18 cellular contexts compared by ENCODE assay signal in the genomic region with DNA sequence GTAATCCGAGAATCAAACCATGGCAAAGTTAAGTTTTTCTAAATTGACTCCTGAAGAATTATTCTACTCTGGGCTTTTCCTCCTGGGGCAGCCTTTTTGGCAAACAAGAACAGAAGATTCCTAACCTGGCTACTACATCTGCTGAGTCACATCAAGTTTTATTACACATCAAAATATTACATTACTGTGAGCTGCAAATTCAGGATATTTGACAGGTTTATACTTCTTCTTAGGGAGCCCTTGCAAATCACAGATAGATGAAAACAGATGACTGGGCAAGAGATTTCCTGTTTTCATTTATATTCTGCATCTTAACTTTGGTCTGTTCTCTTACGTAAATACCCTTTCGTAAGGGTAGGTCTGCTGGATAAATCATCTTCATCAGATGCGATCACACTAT. TPM values are rescaled to one million over a fixed set of nuclear protein-coding genes. Genes with fewer than 3 reads are reported as not detected.
DNase-seq lines count a peak whose midpoint lies in the region; ATAC-seq and TF ChIP-seq lines count a peak whose summit lies in the region.
"Had no signal": no experiment of that assay in that cellular context is flagged by ENCODE, and none has a peak within 500 bp of the region (broad histone marks: within the 10 kb centered on the region; RNA-seq: fewer than 3 reads in every experiment).

No MANE protein-coding gene starts in this region.

- TF ChIP-seq CTCF in HFFc6 (IDR thresholded peaks at IDR 0.05): no peak
- TF ChIP-seq CTCF in esophagus squamous epithelium (IDR thresholded peaks at IDR 0.05): no peak

- DNase-seq in activated naive CD4-positive, alpha-beta T cell treated with anti-CD3 and anti-CD28 coated beads, Interleukin-2, amount 50 U/mL, for 72 hours (ENCODE audit: low spot score in 2 of 2): no peak
- DNase-seq in activated naive CD4-positive, alpha-beta T cell treated with anti-CD3 and anti-CD28 coated beads, Interleukin-2, amount 50 U/mL, for 16 hours: no peak
- DNase-seq in HFFc6: peak; percentile 36
- peak; percentile 7 for DNase-seq in astrocyte of the hippocampus (ENCODE audit: low read depth, low spot score)
- peak; percentile 50 for DNase-seq in skeletal muscle cell (ENCODE audit: low read depth)
- DNase-seq in esophagus squamous epithelium (lab: John Stamatoyannopoulos, UW): no peak
- DNase-seq: activated CD4-positive, alpha-beta T cell treated with anti-CD3 and anti-CD28 coated beads, Interleukin-2, amount 50 U/mL, for 4 hours; activated T-cell treated with anti-CD3 and anti-CD28 coated beads, Interleukin-2, amount 50 U/mL, for 72 hours; dorsolateral prefrontal cortex; left cardiac atrium; NCI-H2107; NCI-H524; stimulated activated CD8-positive, alpha-beta memory T cell treated with anti-CD3 and anti-CD28 coated beads, Interleukin-4, amount 100 ng/mL, for 48 hours; T-helper 1 cell had no signal

- intact Hi-C loops in esophagus squamous epithelium (cut with DNase I): loop anchor here (5.0 to 10.0 kb wide), 3 partner anchors 107 to 320 kb away; partner anchors contain the start of gene TPBGL

- H3K4me3 Mint-ChIP-seq in HFFc6: peak overlapping the region; percentile 5; the same call in 1 of the 2 replicates
- H3K4me3 Mint-ChIP-seq: mesothelial cell of epicardium had no signal

- H3K27ac ChIP-seq in esophagus squamous epithelium: no peak overlapping the region
- H3K27ac ChIP-seq: dorsolateral prefrontal cortex, VCaP had no signal

- H3K4me1 ChIP-seq in esophagus squamous epithelium: no peaks in the 10 kb centered on the region

- H3K9me3 Mint-ChIP-seq in activated naive CD4-positive, alpha-beta T cell treated with anti-CD3 and anti-CD28 coated beads, Interleukin-2, amount 50 U/mL, for 72 hours: no peaks in the 10 kb centered on the region
- H3K9me3 Mint-ChIP-seq in HFFc6: no peaks in the 10 kb centered on the region
- H3K9me3 Mint-ChIP-seq: activated T-cell treated with anti-CD3 and anti-CD28 coated beads, Interleukin-2, amount 50 U/mL, for 72 hours; mesothelial cell of epicardium had no signal

- no peak for ATAC-seq in activated naive CD4-positive, alpha-beta T cell treated with anti-CD3 and anti-CD28 coated beads, Interleukin-2, amount 50 U/mL, for 72 hours
- ATAC-seq in GM18870 (IDR thresholded peaks at IDR 0.05; ENCODE audit: unreplicated experiment) (no peak), HG03108 (IDR thresholded peaks at IDR 0.05; ENCODE audit: unreplicated experiment) (no peak)
- ATAC-seq: left cardiac atrium had no signal

- H3K27me3 ChIP-seq in esophagus squamous epithelium: no peaks in the 10 kb centered on the region
- H3K27me3 ChIP-seq: dorsolateral prefrontal cortex had no signal

- H3K9me3 ChIP-seq in esophagus squamous epithelium: no peaks in the 10 kb centered on the region

- peaks cover 30% of the 10 kb centered on the region for H3K4me1 Mint-ChIP-seq in HFFc6 (ENCODE audit: low read depth)
- H3K4me1 Mint-ChIP-seq: mesothelial cell of epicardium had no signal

- H3K36me3 Mint-ChIP-seq in activated naive CD4-positive, alpha-beta T cell treated with anti-CD3 and anti-CD28 coated beads, Interleukin-2, amount 50 U/mL, for 72 hours: no peaks in the 10 kb centered on the region
- H3K36me3 Mint-ChIP-seq in HFFc6 (ENCODE audit: low read depth): no peaks in the 10 kb centered on the region

- no peaks in the 10 kb centered on the region for H3K27me3 Mint-ChIP-seq in HFFc6 (ENCODE audit: insufficient read depth)

- peaks cover 0 to 65% (median 0%) of the 10 kb centered on the region in 3 donors for H3K36me3 ChIP-seq in esophagus squamous epithelium

- H3K4me3 ChIP-seq in skeletal muscle cell (ENCODE audit: low read depth, low read length) (no peak overlapping the region), esophagus squamous epithelium (no peak overlapping the region)
- H3K4me3 ChIP-seq: dorsolateral prefrontal cortex had no signal

- 89 to 93% methylated on average over 4 of the region's 4 CpGs for WGBS in esophagus squamous epithelium, 2 donors

- peak overlapping the region; percentile 20 to 23 for H3K27ac Mint-ChIP-seq in activated naive CD4-positive, alpha-beta T cell treated with anti-CD3 and anti-CD28 coated beads, Interleukin-2, amount 50 U/mL, for 72 hours
- peak overlapping the region; percentile 17; the same call in 1 of the 2 replicates for H3K27ac Mint-ChIP-seq in HFFc6
- H3K27ac Mint-ChIP-seq: mesothelial cell of epicardium had no signal

- TF ChIP-seq POLR2A in esophagus squamous epithelium (IDR thresholded peaks at IDR 0.05): no peak

RNA-seq across cellular contexts. Expression of gene XRRA1, which starts 23.6 kb away (rescaled TPM):
- total RNA-seq in activated naive CD4-positive, alpha-beta T cell treated with anti-CD3 and anti-CD28 coated beads, Interleukin-2, amount 50 U/mL, for 72 hours: 10 to 100 TPM; 13.9 to 14.5 TPM
- 1 to 10 TPM; 5.4 to 7.0 (median 6.0) TPM for total RNA-seq in HFFc6 (2021; fragmentation: NEBNext Ultra II Directional; extraction: Animal tissue kit (Norgen Biotek cat#: 25700))
- total RNA-seq in esophagus squamous epithelium: 10 to 100 TPM in 2 of 4 donors, 1 to 10 TPM in 1, under 1 TPM in 1; 0.45 to 19.5 (median 9.1) TPM

RNA-seq across cellular contexts. Expression of gene SPCS2, which starts 23.8 kb away (rescaled TPM):
- 100 to 1,000 TPM in 1 of 2 donors, 10 to 100 TPM in 1; 79.1 to 131 TPM for total RNA-seq in activated naive CD4-positive, alpha-beta T cell treated with anti-CD3 and anti-CD28 coated beads, Interleukin-2, amount 50 U/mL, for 72 hours
- total RNA-seq in HFFc6 (2021; fragmentation: NEBNext Ultra II Directional; extraction: Animal tissue kit (Norgen Biotek cat#: 25700)): 100 to 1,000 TPM; 152 to 190 (median 168) TPM
- 10 to 100 TPM; 40.7 to 62.8 (median 53.6) TPM for total RNA-seq in esophagus squamous epithelium

Comparison
In these comparisons a context has a peak if more than half of its experiments do, and no peak if none do; other contexts are left out.
1. DNase-seq: peak in HFFc6 (single experiment), astrocyte of the hippocampus (single experiment) and skeletal muscle cell (single experiment); none in activated naive CD4-positive, alpha-beta T cell treated with anti-CD3 and anti-CD28 coated beads, Interleukin-2, amount 50 U/mL, for 72 hours (0 of 2), activated naive CD4-positive, alpha-beta T cell treated with anti-CD3 and anti-CD28 coated beads, Interleukin-2, amount 50 U/mL, for 16 hours (single experiment) and esophagus squamous epithelium (single experiment).